Comparison of ENCODE assay signal across 9 cellular contexts in the genomic region with DNA sequence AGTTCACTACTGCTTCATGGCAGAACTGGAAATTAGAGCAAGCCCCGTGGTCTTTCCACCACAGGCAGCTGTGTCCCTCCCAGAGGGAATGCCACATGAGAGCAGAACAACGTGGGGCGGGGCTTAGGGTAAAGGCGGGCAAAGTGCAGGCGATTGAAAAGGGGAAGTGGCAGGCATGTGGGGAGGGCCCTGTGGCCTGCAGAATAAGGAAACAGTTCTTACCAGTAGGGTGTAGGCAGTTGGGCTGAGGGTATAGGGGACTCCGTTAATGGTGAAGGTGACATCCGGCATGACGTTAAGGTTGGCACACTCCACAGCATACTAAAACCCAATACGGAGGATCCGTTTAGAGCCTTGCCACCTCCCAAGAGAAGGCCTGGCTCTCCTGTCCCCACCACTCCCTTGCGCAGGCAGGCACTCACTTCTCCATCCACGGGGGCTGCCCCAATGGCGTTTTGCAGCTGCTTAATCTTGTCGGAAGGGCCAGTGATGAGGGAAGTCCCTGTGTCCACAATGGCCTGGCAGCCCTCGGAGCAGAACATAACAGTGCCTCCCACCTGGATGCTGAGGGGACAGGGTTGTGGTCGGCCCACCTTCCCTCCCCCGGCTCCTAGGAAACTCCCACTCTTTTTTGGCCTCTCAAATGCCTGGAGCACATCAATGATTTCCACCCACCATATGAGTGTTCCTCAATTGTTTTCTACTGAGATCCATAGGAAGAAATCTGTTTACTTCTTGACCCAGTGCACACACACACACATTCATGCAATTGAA. TPM values are rescaled to one million over a fixed set of nuclear protein-coding genes. Genes with fewer than 3 reads are reported as not detected.
DNase-seq lines count a peak whose midpoint lies in the region; ATAC-seq and TF ChIP-seq lines count a peak whose summit lies in the region.
"Had no signal": no experiment of that assay in that cellular context is flagged by ENCODE, and none has a peak within 500 bp of the region (broad histone marks: within the 10 kb centered on the region; RNA-seq: fewer than 3 reads in every experiment).

No MANE protein-coding gene starts in this region.

- no peaks in the 10 kb centered on the region for H3K27me3 ChIP-seq in colonic mucosa

- no peaks in the 10 kb centered on the region for H3K9me3 Mint-ChIP-seq in activated CD4-positive, alpha-beta T cell treated with anti-CD3 and anti-CD28 coated beads, Interleukin-2, amount 10 ng/mL, durations not matched to agents 24 days and 14 days

- TF ChIP-seq CTCF in colonic mucosa (IDR thresholded peaks at IDR 0.05), result no peak

- no peak overlapping the region for H3K4me3 ChIP-seq in colonic mucosa

- H3K4me1 ChIP-seq in colonic mucosa, result no peaks in the 10 kb centered on the region

- DNase-seq in activated CD4-positive, alpha-beta T cell treated with anti-CD3 and anti-CD28 coated beads, Interleukin-2, amount 10 ng/mL, durations not matched to agents 24 days and 14 days, result peak; percentile 70
- DNase-seq in activated CD4-positive, alpha-beta T cell treated with anti-CD3 and anti-CD28 coated beads, Interleukin-2, amount 50 U/mL, for 1 hour, result no peak
- peak; percentile 98 for DNase-seq in NOMO-1 treated with dmso at 0.1 percent for 144 hours (lab: John Stamatoyannopoulos, UW; ENCODE audit: unreplicated experiment)
- peak; percentile 91 for DNase-seq in colonic mucosa
- peak; percentile 93 for DNase-seq in posterior vena cava (ENCODE audit: low spot score)
- DNase-seq in DMS153 treated with DMSO at 0.1 percent for 48 hours (lab: John Stamatoyannopoulos, UW; ENCODE audit: unreplicated experiment), result no peak
- DNase-seq in EL, result no peak

- H3K36me3 Mint-ChIP-seq in activated CD4-positive, alpha-beta T cell treated with anti-CD3 and anti-CD28 coated beads, Interleukin-2, amount 10 ng/mL, durations not matched to agents 24 days and 14 days (ENCODE audit: low read depth), result no peaks in the 10 kb centered on the region

- intact Hi-C loops in activated CD4-positive, alpha-beta T cell treated with anti-CD3 and anti-CD28 coated beads, Interleukin-2, amount 10 ng/mL, durations not matched to agents 24 days and 14 days (cut with micrococcal nuclease), result no loop called here
- intact Hi-C loops in colonic mucosa (cut with DNase I) (no loop called here), posterior vena cava (cut with DNase I) (no loop called here)

- H3K4me3 Mint-ChIP-seq in activated CD4-positive, alpha-beta T cell treated with anti-CD3 and anti-CD28 coated beads, Interleukin-2, amount 10 ng/mL, durations not matched to agents 24 days and 14 days, result no peak overlapping the region

- H3K4me1 Mint-ChIP-seq in activated CD4-positive, alpha-beta T cell treated with anti-CD3 and anti-CD28 coated beads, Interleukin-2, amount 10 ng/mL, durations not matched to agents 24 days and 14 days, result peaks cover 18% of the 10 kb centered on the region

- peaks cover 2% of the 10 kb centered on the region for H3K27me3 Mint-ChIP-seq in activated CD4-positive, alpha-beta T cell treated with anti-CD3 and anti-CD28 coated beads, Interleukin-2, amount 10 ng/mL, durations not matched to agents 24 days and 14 days

- no peak overlapping the region for H3K9ac ChIP-seq in colonic mucosa (ENCODE audit: low read depth in 2 of 2, low read length in 2 of 2)

- peak overlapping the region; percentile 62 for H3K27ac Mint-ChIP-seq in activated CD4-positive, alpha-beta T cell treated with anti-CD3 and anti-CD28 coated beads, Interleukin-2, amount 10 ng/mL, durations not matched to agents 24 days and 14 days

- ATAC-seq in HG02885 (IDR thresholded peaks at IDR 0.05; ENCODE audit: poor library complexity, unreplicated experiment), result peak; percentile 91

- no peaks in the 10 kb centered on the region for H3K9me3 ChIP-seq in colonic mucosa

- no peaks in the 10 kb centered on the region for H3K36me3 ChIP-seq in colonic mucosa

- H3K27ac ChIP-seq in colonic mucosa, result peak overlapping the region; percentile 50
- H3K27ac ChIP-seq: VCaP had no signal

RNA-seq across cellular contexts. Expression of a gene that starts 9.1 kb away (rescaled TPM):
- not detected in 2 replicates for total RNA-seq in activated CD4-positive, alpha-beta T cell treated with anti-CD3 and anti-CD28 coated beads, Interleukin-2, amount 10 ng/mL, durations not matched to agents 24 days and 14 days
- total RNA-seq in colonic mucosa (1 to 10 TPM in 1 of 2 donors, under 1 TPM in 1; 0.57 to 1.2 TPM), posterior vena cava (1 to 10 TPM; 3.2 to 9.2 TPM)

RNA-seq across cellular contexts. Expression of a gene that starts 11.4 kb away (rescaled TPM):
- total RNA-seq in activated CD4-positive, alpha-beta T cell treated with anti-CD3 and anti-CD28 coated beads, Interleukin-2, amount 10 ng/mL, durations not matched to agents 24 days and 14 days, result not detected in 2 replicates
- 10 to 100 TPM; 10.1 to 10.8 TPM for total RNA-seq in colonic mucosa
- not detected for total RNA-seq in posterior vena cava

RNA-seq across cellular contexts. Expression of a gene that starts 40.7 kb away (rescaled TPM):
- not detected in 2 replicates for total RNA-seq in activated CD4-positive, alpha-beta T cell treated with anti-CD3 and anti-CD28 coated beads, Interleukin-2, amount 10 ng/mL, durations not matched to agents 24 days and 14 days
- 1 to 10 TPM; 1.1 to 1.4 TPM for total RNA-seq in colonic mucosa
- 1 to 10 TPM; 1.8 to 4.3 TPM for total RNA-seq in posterior vena cava

Comparison
In these comparisons a context has a peak if more than half of its experiments do, and no peak if none do; other contexts are left out.
1. DNase-seq: peak in activated CD4-positive, alpha-beta T cell treated with anti-CD3 and anti-CD28 coated beads, Interleukin-2, amount 10 ng/mL, durations not matched to agents 24 days and 14 days (single experiment), NOMO-1 treated with dmso at 0.1 percent for 144 hours (single experiment), colonic mucosa (single experiment) and posterior vena cava (single experiment); none in activated CD4-positive, alpha-beta T cell treated with anti-CD3 and anti-CD28 coated beads, Interleukin-2, amount 50 U/mL, for 1 hour (single experiment), DMS153 treated with DMSO at 0.1 percent for 48 hours (single experiment) and EL (single experiment).
2. RNA of a gene that starts 11.4 kb away (total RNA-seq): 10.1 to 10.8 TPM in colonic mucosa; not detected in posterior vena cava and not detected in activated CD4-positive, alpha-beta T cell treated with anti-CD3 and anti-CD28 coated beads, Interleukin-2, amount 10 ng/mL, durations not matched to agents 24 days and 14 days; every median in the first group is over 4 times any median in the second.